ENCODE assay signal across 1 cellular context in the genomic region with DNA sequence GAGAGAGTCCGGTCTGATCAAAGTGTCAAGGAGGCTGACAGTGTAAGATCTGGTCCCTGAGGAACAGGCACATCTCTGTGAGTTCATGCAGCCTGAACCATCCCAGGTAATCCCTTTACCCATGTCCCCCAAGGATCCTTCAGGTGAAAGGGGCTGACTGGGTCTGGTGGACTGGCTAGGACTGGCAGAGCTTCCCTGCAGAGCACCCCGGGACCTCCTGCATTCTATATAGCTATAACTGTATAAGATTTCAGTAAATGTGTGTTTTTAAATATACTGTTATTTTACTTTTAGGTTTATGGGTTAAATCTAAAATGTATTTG.
TF ChIP-seq lines count a peak whose summit lies in the region.

No MANE protein-coding gene starts in this region.

TF ChIP-seq in HCT116, 20 proteins besides CTCF, POLR2A, EP300 and RAD21 (continued from another document):
- no peak for TF ChIP-seq REST (IDR thresholded peaks at IDR 0.05; ENCODE audit: low read depth)
